In the genomic region with DNA sequence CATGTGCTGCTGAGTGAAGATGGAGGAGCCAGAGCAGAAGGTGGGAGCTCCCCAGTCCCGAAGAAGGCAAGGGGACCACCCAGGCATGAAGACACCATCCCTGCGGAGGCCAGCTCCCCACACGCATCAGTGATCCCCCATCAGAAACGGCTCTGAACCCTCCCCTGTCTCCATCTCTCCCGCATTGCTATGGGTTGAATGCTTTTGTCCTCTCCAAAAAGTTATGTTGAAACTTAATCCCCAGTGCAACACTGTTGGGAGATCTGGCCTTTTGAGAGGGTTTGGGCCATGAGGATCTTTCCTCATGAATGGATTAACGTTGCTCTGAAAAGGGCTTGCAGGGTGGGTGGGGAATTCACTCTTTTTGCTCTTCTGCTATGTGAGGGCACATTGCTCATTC, we compare ENCODE assay signal across 17 cellular contexts.
A peak's percentile ranks its signal among the peaks of the same experiment; 100 is the strongest.
DNase-seq lines count a peak whose midpoint lies in the region; ATAC-seq, FAIRE-seq and TF ChIP-seq lines count a peak whose summit lies in the region.
"Had no signal": no experiment of that assay in that cellular context is flagged by ENCODE, and none has a peak within 500 bp of the region (broad histone marks: within the 10 kb centered on the region; RNA-seq: fewer than 3 reads in every experiment).

No MANE protein-coding gene starts in this region.

- peaks cover 21% of the 10 kb centered on the region for H3K4me1 ChIP-seq in endodermal cell (ENCODE audit: control insufficient read depth, insufficient read depth, low read length)

- peaks cover 25% of the 10 kb centered on the region for H3K9me3 ChIP-seq in endodermal cell (ENCODE audit: control insufficient read depth, low read length)

- H3K27me3 Mint-ChIP-seq in endodermal cell (ENCODE audit: insufficient read depth): peaks cover 56% of the 10 kb centered on the region

- H3K4me3 Mint-ChIP-seq in endodermal cell: no peak overlapping the region
- H3K4me3 Mint-ChIP-seq: CD4-positive, alpha-beta memory T cell had no signal

- ATAC-seq in left ventricle myocardium superior (peak; percentile 70), GM19023 (IDR thresholded peaks at IDR 0.05; ENCODE audit: unreplicated experiment) (no peak)

- no peak overlapping the region for H3K27ac Mint-ChIP-seq in endodermal cell

- intact Hi-C loops in left ventricle myocardium superior (cut with micrococcal nuclease) (no loop called here), cardiac septum (cut with DNase I) (no loop called here)

- H3K4me1 Mint-ChIP-seq in endodermal cell: peaks cover 35% of the 10 kb centered on the region
- H3K4me1 Mint-ChIP-seq: CD4-positive, alpha-beta memory T cell had no signal

- H3K9me3 Mint-ChIP-seq in endodermal cell: peaks cover 50% of the 10 kb centered on the region

- peak overlapping the region; percentile 46 for H3K4me3 ChIP-seq in endodermal cell (ENCODE audit: low read length)

- no peaks in the 10 kb centered on the region for H3K36me3 ChIP-seq in endodermal cell (ENCODE audit: control insufficient read depth, insufficient read depth, low read length)

- no peak overlapping the region for H3K9ac ChIP-seq in endodermal cell (ENCODE audit: extremely low read depth, low read length, poor library complexity, severe bottlenecking)

- H3K36me3 Mint-ChIP-seq in endodermal cell (ENCODE audit: low read depth): no peaks in the 10 kb centered on the region
- H3K36me3 Mint-ChIP-seq: CD4-positive, alpha-beta memory T cell had no signal

- no peak for TF ChIP-seq CTCF in endodermal cell (conservative IDR thresholded peaks at IDR 0.05)

- H3K27ac ChIP-seq in endodermal cell (ENCODE audit: low read depth, low read length): no peak overlapping the region

- no peak for DNase-seq in left ventricle myocardium superior
- DNase-seq in cardiac septum (ENCODE audit: low spot score): no peak
- no peak for DNase-seq in endodermal cell
- DNase-seq in iPS-NIHi7 (ENCODE audit: extremely low spot score): peak; percentile 3
- DNase-seq in HTR-8/SVneo (ENCODE audit: insufficient read length, low spot score): no peak
- DNase-seq: Calu3; CD4-positive, alpha-beta memory T cell; COR-L47; DMS53; DMS79 treated with DMSO at 0.1 percent for 48 hours; GF-D8; H7; HCEC 1CT had no signal

- WGBS in endodermal cell (ENCODE audit: insufficient coverage in 1 of 2, insufficient read length in 1 of 2), 2 experiments: 91 to 96% methylated on average over 4 to 6 of the region's 6 CpGs

- no peak for FAIRE-seq in HTR-8/SVneo (lab: Jason Lieb, UNC)
- FAIRE-seq: GM12891, GM18507, H1 had no signal

- peaks cover 24% of the 10 kb centered on the region for H3K27me3 ChIP-seq in endodermal cell (ENCODE audit: control insufficient read depth, insufficient read depth, low read length, poor library complexity, severe bottlenecking)
